ENCODE assay signal across 26 cellular contexts in genomic region chr13:42225051-42225450, GRCh38. TPM values are rescaled to one million over a fixed set of nuclear protein-coding genes. Genes with fewer than 3 reads are reported as not detected.
A peak's percentile ranks its signal among the peaks of the same experiment; 100 is the strongest.
DNase-seq lines count a peak whose midpoint lies in the region; ATAC-seq, FAIRE-seq and TF ChIP-seq lines count a peak whose summit lies in the region.
"Had no signal": no experiment of that assay in that cellular context is flagged by ENCODE, and none has a peak within 500 bp of the region (broad histone marks: within the 10 kb centered on the region; RNA-seq: fewer than 3 reads in every experiment).

No MANE protein-coding gene starts in this region.

- TF ChIP-seq EP300 in GM12878 (IDR thresholded peaks at IDR 0.05; ENCODE audit: borderline replicate concordance in 1 of 2, control insufficient read depth in 1 of 2, low read depth in 2 of 2, low read length in 2 of 2): no peak

- H2AK5ac ChIP-seq in IMR-90 (ENCODE audit: low read depth, low read length): no peak overlapping the region

- no peaks in the 10 kb centered on the region for H4K20me1 ChIP-seq in IMR-90 (ENCODE audit: insufficient read depth, low read length)
- no peaks in the 10 kb centered on the region for H4K20me1 ChIP-seq in GM12878 (ENCODE audit: control insufficient read depth, insufficient read depth)
- H4K20me1 ChIP-seq: BLaER1 treated with 17β-estradiol and CSF1 and Interleukin-3, amounts not matched to agents 10 nM and 100 nM had no signal

- peaks cover 3% of the 10 kb centered on the region for H3K4me1 ChIP-seq in IMR-90 (ENCODE audit: control insufficient read depth, insufficient read depth, low read length)
- H3K4me1 ChIP-seq in GM12878 (ENCODE audit: control insufficient read depth, insufficient read depth, low read length): no peaks in the 10 kb centered on the region
- H3K4me1 ChIP-seq: BE2C had no signal

- H3K79me1 ChIP-seq in IMR-90 (ENCODE audit: low read depth in 1 of 2, low read length in 2 of 2): no peaks in the 10 kb centered on the region

- no peak overlapping the region for H3K27ac Mint-ChIP-seq in activated CD8-positive, alpha-beta memory T cell treated with anti-CD3 and anti-CD28 coated beads, Interleukin-2, amount 10 ng/mL, durations not matched to agents 7 days and 5 days
- H3K27ac Mint-ChIP-seq: CD14-positive monocyte; CD4-positive, alpha-beta T cell; CD8-positive, alpha-beta memory T cell; GM23338 had no signal

- WGBS in IMR-90 (ENCODE audit: extremely low coverage in 2 of 2, insufficient read length in 1 of 2), 2 experiments: 100% methylated on average over 1 of the region's 2 CpGs; no CpG with 5 or more reads in 1 of the 2 experiments
- WGBS in GM12878 (ENCODE audit: insufficient coverage, insufficient replicate concordance, low lambda C conversion rate, missing lambda C conversion rate): 97% methylated on average over 2 of the region's 2 CpGs

- no peak overlapping the region for H3K4ac ChIP-seq in IMR-90 (ENCODE audit: low read depth, low read length)

- no peak overlapping the region for H2AK9ac ChIP-seq in IMR-90 (replicated peaks; ENCODE audit: low read depth, low read length, poor library complexity)

- intact Hi-C loops in IMR-90 (cut with micrococcal nuclease): no loop called here
- intact Hi-C loops in GM12878 (cut with micrococcal nuclease; ENCODE audit: unreplicated experiment): no loop called here

- H4K5ac ChIP-seq in IMR-90 (ENCODE audit: low read depth, low read length): no peak overlapping the region

- FAIRE-seq in GM12878 (lab: Jason Lieb, UNC): peak; percentile 18
- FAIRE-seq: A549 had no signal

- no peaks in the 10 kb centered on the region for H3K4me1 Mint-ChIP-seq in activated CD8-positive, alpha-beta memory T cell treated with anti-CD3 and anti-CD28 coated beads, Interleukin-2, amount 10 ng/mL, durations not matched to agents 7 days and 5 days
- H3K4me1 Mint-ChIP-seq: CD14-positive monocyte; CD8-positive, alpha-beta memory T cell had no signal

- SMC1A ChIA-PET in GM12878 (lab: Charles Lee; ENCODE audit: uncharacterized antibody, unreplicated experiment): interaction anchor here (0.8 to 1.1 kb wide), 2 partner anchors 9 to 115 kb away, joined by 3 read pairs; no protein-coding TSS in a partner anchor

- no peak overlapping the region for H2AFZ ChIP-seq in IMR-90 (replicated peaks; ENCODE audit: low read length, poor library complexity)
- no peak overlapping the region for H2AFZ ChIP-seq in GM12878 (ENCODE audit: control insufficient read depth, low read depth, low read length)
- H2AFZ ChIP-seq: GM23338 had no signal

- no peak overlapping the region for H3K23ac ChIP-seq in IMR-90 (ENCODE audit: low read depth, low read length)

- DNase-seq in CMK (ENCODE audit: low read depth) (peak; percentile 3), IMR-90 (no peak), GM12878 (ENCODE audit: low read depth, low spot score) (no peak), erythroblast (lab: John Stamatoyannopoulos, UW) (peak; percentile 4 to 44), G401 (ENCODE audit: low spot score) (no peak), DMS153 treated with DMSO at 0.1 percent for 48 hours (lab: John Stamatoyannopoulos, UW; ENCODE audit: unreplicated experiment) (no peak), mucosa of gallbladder (ENCODE audit: low spot score) (no peak)
- no peak for DNase-seq in activated CD8-positive, alpha-beta memory T cell treated with anti-CD3 and anti-CD28 coated beads, Interleukin-2, amount 10 ng/mL, durations not matched to agents 7 days and 5 days
- DNase-seq: 8988T; ACHN; AML-193; BE2C; Calu3; CD4-positive, alpha-beta T cell; CD8-positive, alpha-beta memory T cell; COR-L47; DMS153; DMS79; EL; GF-D8; H9 had no signal

- H3K9me3 Mint-ChIP-seq in activated CD8-positive, alpha-beta memory T cell treated with anti-CD3 and anti-CD28 coated beads, Interleukin-2, amount 10 ng/mL, durations not matched to agents 7 days and 5 days (ENCODE audit: low read depth): no peaks in the 10 kb centered on the region
- H3K9me3 Mint-ChIP-seq: CD8-positive, alpha-beta memory T cell; GM23338; H9 had no signal

- dilution Hi-C loops in IMR-90 (cut with HindIII; ENCODE audit: low sequenced_read_pairs, unreplicated experiment): no loop called here

- no peak overlapping the region for H4K8ac ChIP-seq in IMR-90 (ENCODE audit: low read depth in 2 of 2, low read length in 2 of 2)

- H3K36me3 Mint-ChIP-seq in activated CD8-positive, alpha-beta memory T cell treated with anti-CD3 and anti-CD28 coated beads, Interleukin-2, amount 10 ng/mL, durations not matched to agents 7 days and 5 days: peaks cover 39% of the 10 kb centered on the region

- no peak overlapping the region for H3K56ac ChIP-seq in IMR-90 (ENCODE audit: extremely low read depth, insufficient read depth, low read length)

- H3K4me3 ChIP-seq in IMR-90 (ENCODE audit: insufficient read depth, low read depth, low read length) (no peak overlapping the region), GM12878 (no peak overlapping the region)
- H3K4me3 ChIP-seq: A549; BLaER1 treated with 17β-estradiol and CSF1 and Interleukin-3, amounts not matched to agents 10 nM and 100 nM; GM23338 had no signal

- H3K4me3 Mint-ChIP-seq in activated CD8-positive, alpha-beta memory T cell treated with anti-CD3 and anti-CD28 coated beads, Interleukin-2, amount 10 ng/mL, durations not matched to agents 7 days and 5 days: no peak overlapping the region
- H3K4me3 Mint-ChIP-seq: CD14-positive monocyte; CD4-positive, alpha-beta T cell; CD8-positive, alpha-beta memory T cell; GM23338; H9 had no signal

- H2BK5ac ChIP-seq in IMR-90 (ENCODE audit: low read depth, low read length, poor library complexity, severe bottlenecking): no peak overlapping the region

- H3K4me2 ChIP-seq in IMR-90 (ENCODE audit: low read depth, low read length): no peak overlapping the region
- H3K4me2 ChIP-seq in GM12878 (ENCODE audit: control insufficient read depth, insufficient read depth): no peak overlapping the region
- H3K4me2 ChIP-seq: A549; BLaER1 treated with 17β-estradiol and CSF1 and Interleukin-3, amounts not matched to agents 10 nM and 100 nM; GM23338 had no signal

- BruUV-seq in IMR-90 (replicated peaks; lab: Mats Ljungman, UMichigan) (no TSS peak), GM12878 (replicated peaks; lab: Mats Ljungman, UMichigan) (no TSS peak)

- no peak overlapping the region for H2BK15ac ChIP-seq in IMR-90 (ENCODE audit: low read depth, low read length)

- no peak overlapping the region for H2BK20ac ChIP-seq in IMR-90 (ENCODE audit: low read depth, low read length)

- TF ChIP-seq RAD21 in IMR-90 (IDR thresholded peaks at IDR 0.05; ENCODE audit: low read length) (no peak), GM12878 (IDR thresholded peaks at IDR 0.05; ENCODE audit: insufficient read depth, low read depth, low read length) (no peak)

- no peaks in the 10 kb centered on the region for H3K9me1 ChIP-seq in IMR-90 (ENCODE audit: insufficient read depth, low read length)

- H3K27me3 Mint-ChIP-seq in activated CD8-positive, alpha-beta memory T cell treated with anti-CD3 and anti-CD28 coated beads, Interleukin-2, amount 10 ng/mL, durations not matched to agents 7 days and 5 days: no peaks in the 10 kb centered on the region
- H3K27me3 Mint-ChIP-seq: CD4-positive, alpha-beta T cell; CD8-positive, alpha-beta memory T cell had no signal

- H3K9me3 ChIP-seq in IMR-90 (ENCODE audit: control insufficient read depth, insufficient read depth, low read length) (no peaks in the 10 kb centered on the region), GM12878 (replicated peaks; ENCODE audit: control insufficient read depth, insufficient read depth, low read length) (no peaks in the 10 kb centered on the region)
- H3K9me3 ChIP-seq: A549, BE2C had no signal

- H3K79me2 ChIP-seq in GM12878 (ENCODE audit: control insufficient read depth, insufficient read depth, low read length): no peaks in the 10 kb centered on the region

- RAD21 ChIA-PET in GM12878 (lab: Charles Lee; ENCODE audit: unreplicated experiment): no interaction called here

- in situ Hi-C loops in IMR-90 (cut with MboI; ENCODE audit: low sequenced_read_pairs): no loop called here
- in situ Hi-C loops in GM12878 (cut with MboI): no loop called here
- in situ Hi-C loops in G401 (cut with HindIII; ENCODE audit: low sequenced_read_pairs): no loop called here

- H3K14ac ChIP-seq in IMR-90 (replicated peaks; ENCODE audit: low read depth, low read length): no peak overlapping the region

- H3K36me3 ChIP-seq in IMR-90 (ENCODE audit: control insufficient read depth, insufficient read depth, low read length): peaks cover 11% of the 10 kb centered on the region
- peaks cover 0 to 13% of the 10 kb centered on the region in 2 experiments; a peak in 2 of 4 replicates for H3K36me3 ChIP-seq in GM12878 (ENCODE audit: control insufficient read depth in 2 of 2, insufficient read depth in 2 of 2, low read length in 1 of 2)
- H3K36me3 ChIP-seq: BE2C had no signal

- no peak overlapping the region for H4K91ac ChIP-seq in IMR-90 (ENCODE audit: insufficient read depth, low read depth, low read length)

- H3K9ac ChIP-seq in IMR-90 (ENCODE audit: low read depth, low read length) (no peak overlapping the region), GM12878 (ENCODE audit: control insufficient read depth, insufficient read depth, low read length) (no peak overlapping the region)
- H3K9ac ChIP-seq: BLaER1 treated with 17β-estradiol and CSF1 and Interleukin-3, amounts not matched to agents 10 nM and 100 nM had no signal

- H3K18ac ChIP-seq in IMR-90 (ENCODE audit: low read depth, low read length): no peak overlapping the region

- no peak overlapping the region for H2BK120ac ChIP-seq in IMR-90 (ENCODE audit: low read depth, low read length)

- POLR2A ChIA-PET in IMR-90 (lab: Charles Lee; ENCODE audit: unreplicated experiment) (no interaction called here), GM12878 (lab: Charles Lee) (no interaction called here)

- H3K27ac ChIP-seq in IMR-90 (ENCODE audit: insufficient read depth, low read length) (no peak overlapping the region), GM12878 (ENCODE audit: control insufficient read depth, insufficient read depth) (no peak overlapping the region)
- H3K27ac ChIP-seq: A549; BLaER1 treated with 17β-estradiol and CSF1 and Interleukin-3, amounts not matched to agents 10 nM and 100 nM had no signal

- ATAC-seq in IMR-90 (ENCODE audit: low read depth): no peak
- ATAC-seq in GM12878: no peak
- ATAC-seq in activated CD8-positive, alpha-beta memory T cell treated with anti-CD3 and anti-CD28 coated beads, Interleukin-2, amount 10 ng/mL, durations not matched to agents 7 days and 5 days: no peak
- ATAC-seq: A549, GM23338, HCT116 had no signal

- no peak for TF ChIP-seq CTCF in IMR-90 (conservative IDR thresholded peaks at IDR 0.05; ENCODE audit: low read depth, low read length)
- no peak for TF ChIP-seq CTCF in GM12878 (IDR thresholded peaks at IDR 0.05 in 2 of 3, conservative IDR thresholded peaks at IDR 0.05 in 1 of 3; ENCODE audit: control insufficient read depth in 2 of 3, extremely low read depth in 1 of 3, insufficient read depth in 1 of 3, low read depth in 3 of 3, low read length in 3 of 3)

- TF ChIP-seq POLR2A in IMR-90 (IDR thresholded peaks at IDR 0.05; ENCODE audit: low read depth, low read length) (no peak), GM12878 (IDR thresholded peaks at IDR 0.05; ENCODE audit: low read depth, low read length) (no peak), erythroblast (IDR thresholded peaks at IDR 0.05; ENCODE audit: low read length) (no peak)

- CTCF ChIA-PET in IMR-90 (lab: Yijun Ruan, JAX) (interaction anchor here (0.6 kb wide), 1 partner anchor 8 kb away, joined by 3 read pairs; no protein-coding TSS in a partner anchor), GM12878 (lab: Yijun Ruan, JAX) (interaction anchor here (0.6 to 1.8 kb wide), 3 partner anchors 8 to 963 kb away, joined by 4 to 5 read pairs (median 5); no protein-coding TSS in a partner anchor)
- CTCF ChIA-PET in activated CD8-positive, alpha-beta memory T cell treated with anti-CD3 and anti-CD28 coated beads, Interleukin-2, amount 10 ng/mL, durations not matched to agents 7 days and 5 days (lab: Charles Lee): no interaction called here

- H3K27me3 ChIP-seq in IMR-90 (ENCODE audit: control insufficient read depth, insufficient read depth, low read length): no peaks in the 10 kb centered on the region
- H3K27me3 ChIP-seq in GM12878 (replicated peaks in 1 of 2; ENCODE audit: control insufficient read depth in 2 of 2, insufficient read depth in 2 of 2, low read length in 1 of 2): no peaks in the 10 kb centered on the region
- H3K27me3 ChIP-seq: BE2C; BLaER1 treated with 17β-estradiol and CSF1 and Interleukin-3, amounts not matched to agents 10 nM and 100 nM had no signal

RNA-seq across cellular contexts. Expression of gene AKAP11, which starts 46.9 kb away (rescaled TPM):
- total RNA-seq in IMR-90 (2012; rRNA removed) (19.7 and 24.4 TPM in 2 replicates), GM12878 (2014; rRNA removed) (19.0 and 21.2 TPM in 2 replicates), GM12878 (2014; rRNA removed; fragmentation: Illumina TruSeq; extraction: Trizol) (24.9 and 26.9 TPM in 2 replicates), GM12878 (2021) (24.6 and 27.0 TPM in 2 replicates), mucosa of gallbladder (36.1 TPM)
- polyA plus RNA-seq in IMR-90 (2012; rRNA removed) (6.4 and 8.0 TPM in 2 replicates), GM12878 (2011; rRNA removed) (36.8 and 55.6 TPM in 2 replicates), GM12878 (2014; fragmentation: Illumina TruSeq; extraction: Trizol) (25.1 and 31.9 TPM in 2 replicates), GM12878 (2014; fragmentation: Nextera tagmentation; extraction: Ambion mirVana) (1 to 10 TPM; 4.8 to 6.0 TPM), GM12878 (2014; rRNA removed) (13.9 and 16.8 TPM in 2 replicates), GM12878 (2016; fragmentation: Nextera tagmentation; extraction: Ambion mirVana) (1 to 10 TPM; 6.7 to 7.0 TPM)
- 1.1 and 1.9 TPM in 2 replicates for polyA plus RNA-seq in IMR-90 (2012; cell fraction: cytosol; rRNA removed)
- polyA plus RNA-seq in IMR-90 (2012; cell fraction: nucleus; rRNA removed; ENCODE audit: low replicate concordance): 0.62 and 7.6 TPM in 2 replicates
- 113 and 115 TPM in 2 replicates for total RNA-seq in GM12878 (2013; cell fraction: nucleolus; rRNA removed)
- 6.7 TPM for polyA plus RNA-seq in GM12878 (2011; ENCODE audit: low read depth)
- polyA plus RNA-seq in GM12878 (2011; cell fraction: cytosol; rRNA removed): 12.9 and 14.4 TPM in 2 replicates
- 24.0 and 24.6 TPM in 2 replicates for polyA plus RNA-seq in GM12878 (2011; cell fraction: nucleus; rRNA removed)
- polyA plus RNA-seq in GM12878 (2012): 11.7 and 16.7 TPM in 2 replicates
- polyA minus RNA-seq in GM12878 (2011; rRNA and poly(A)+ RNA removed): 52.3 and 75.3 TPM in 2 replicates
- 18.3 and 23.0 TPM in 2 replicates for polyA minus RNA-seq in GM12878 (2011; cell fraction: cytosol; rRNA and poly(A)+ RNA removed)
- 31.6 and 42.1 TPM in 2 replicates for polyA minus RNA-seq in GM12878 (2011; cell fraction: nucleus; rRNA and poly(A)+ RNA removed)
- 10 to 100 TPM; 23.0 to 34.4 TPM for total RNA-seq in activated CD8-positive, alpha-beta memory T cell treated with anti-CD3 and anti-CD28 coated beads, Interleukin-2, amount 10 ng/mL, durations not matched to agents 7 days and 5 days
- total RNA-seq in G401 (2014; rRNA removed; shearing (Covaris generic)): 8.6 and 12.5 TPM in 2 replicates

Comparison
In these comparisons a context has a peak if more than half of its experiments do, and no peak if none do; other contexts are left out.
1. DNase-seq: peak in CMK (single experiment) and erythroblast (2 of 2); none in IMR-90 (single experiment), GM12878 (single experiment), activated CD8-positive, alpha-beta memory T cell treated with anti-CD3 and anti-CD28 coated beads, Interleukin-2, amount 10 ng/mL, durations not matched to agents 7 days and 5 days (single experiment), G401 (single experiment), DMS153 treated with DMSO at 0.1 percent for 48 hours (single experiment) and mucosa of gallbladder (single experiment).